In the genomic region with DNA sequence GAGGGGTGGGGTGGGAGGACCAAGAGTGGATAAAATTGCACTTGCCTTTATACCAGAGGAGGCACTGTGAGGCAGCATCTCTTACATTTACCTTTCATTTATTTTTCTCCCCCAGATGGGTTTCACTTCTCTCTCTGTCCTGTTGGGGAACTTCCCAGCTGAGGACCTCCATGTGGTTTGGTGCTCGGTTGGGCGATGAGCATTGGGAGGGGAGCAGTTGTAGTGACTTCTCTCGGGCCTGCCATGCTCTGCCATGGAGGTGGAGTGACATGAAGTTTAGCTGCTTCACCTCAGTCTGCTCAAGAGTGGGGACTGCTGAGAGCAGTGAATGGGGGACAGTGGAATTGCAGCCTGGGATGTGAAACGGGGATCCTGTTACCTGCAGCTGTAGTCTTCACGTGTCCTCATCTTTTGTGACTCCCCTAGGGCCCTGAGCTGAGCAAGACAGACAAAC, we compare ENCODE assay signal across 8 cellular contexts. TPM values are rescaled to one million over a fixed set of nuclear protein-coding genes. Genes with fewer than 3 reads are reported as not detected.
DNase-seq lines count a peak whose midpoint lies in the region; ATAC-seq, FAIRE-seq and TF ChIP-seq lines count a peak whose summit lies in the region.

No MANE protein-coding gene starts in this region.

- H3K9me3 Mint-ChIP-seq in CD4-positive, CD25-positive, alpha-beta regulatory T cell, result no peaks in the 10 kb centered on the region
- no peaks in the 10 kb centered on the region for H3K9me3 Mint-ChIP-seq in CD8-positive, alpha-beta memory T cell

- peak overlapping the region in 2 of 3 donors; percentile 2 to 42 for H3K27ac Mint-ChIP-seq in CD4-positive, CD25-positive, alpha-beta regulatory T cell
- H3K27ac Mint-ChIP-seq in CD8-positive, alpha-beta memory T cell, result no peak overlapping the region

- BruUV-seq in GM12878 (replicated peaks; lab: Mats Ljungman, UMichigan), result no TSS peak

- CTCF ChIA-PET in GM12878 (lab: Yijun Ruan, JAX), result interaction anchor here (0.7 to 5.3 kb wide), 27 partner anchors 9 to 132 kb away, joined by 3 to 116 read pairs (median 6); partner anchors contain the start of gene CEACAM1
- CTCF ChIA-PET in CD8-positive, alpha-beta memory T cell (lab: Charles Lee), result no interaction called here

- 1% methylated on average over 5 of the region's 5 CpGs for WGBS in GM12878 (ENCODE audit: insufficient coverage, insufficient replicate concordance, low lambda C conversion rate, missing lambda C conversion rate)
- WGBS in small intestine, 3 donors, result 72 to 76% (median 75%) methylated on average over 5 of the region's 5 CpGs

- H3K4me1 ChIP-seq in CD4-positive, CD25-positive, alpha-beta regulatory T cell (ENCODE audit: control insufficient read depth, insufficient read depth, low read length, poor library complexity, severe bottlenecking), result no peaks in the 10 kb centered on the region
- H3K4me1 ChIP-seq in GM12878 (ENCODE audit: control insufficient read depth, insufficient read depth, low read length) (peaks cover 32% of the 10 kb centered on the region), small intestine (ENCODE audit: control insufficient read depth in 2 of 2, insufficient read depth in 1 of 2, low read depth in 1 of 2, low read length in 1 of 2) (peaks cover 3% of the 10 kb centered on the region in 2 donors)
- no peaks in the 10 kb centered on the region for H3K4me1 ChIP-seq in CD8-positive, alpha-beta memory T cell (ENCODE audit: insufficient read depth, low read length)

- in situ Hi-C loops in GM12878 (cut with MboI), result no loop called here

- peaks cover 0 to 17% (median 6%) of the 10 kb centered on the region in 4 donors for H3K4me1 Mint-ChIP-seq in CD4-positive, CD25-positive, alpha-beta regulatory T cell
- peaks cover 0 to 3% (median 0%) of the 10 kb centered on the region in 3 donors for H3K4me1 Mint-ChIP-seq in CD8-positive, alpha-beta memory T cell

- TF ChIP-seq POLR2A in GM12878 (IDR thresholded peaks at IDR 0.05; ENCODE audit: low read depth, low read length), result peak; percentile 70

- DNase-seq in CD4-positive, CD25-positive, alpha-beta regulatory T cell, result no peak
- DNase-seq in GM19239 (ENCODE audit: insufficient read length, low spot score) (peak; percentile 59), GM12878 (ENCODE audit: low read depth, low spot score) (peak; percentile 66), middle frontal gyrus (ENCODE audit: extremely low spot score, low spot score) (no peak), small intestine (no peak)
- DNase-seq in CD8-positive, alpha-beta memory T cell, result no peak

- no peaks in the 10 kb centered on the region for H3K9me3 ChIP-seq in CD4-positive, CD25-positive, alpha-beta regulatory T cell (ENCODE audit: control insufficient read depth in 2 of 2, low read length in 2 of 2)
- no peaks in the 10 kb centered on the region for H3K9me3 ChIP-seq in GM12878 (replicated peaks; ENCODE audit: control insufficient read depth, insufficient read depth, low read length)
- H3K9me3 ChIP-seq in CD8-positive, alpha-beta memory T cell (ENCODE audit: low read length), result no peaks in the 10 kb centered on the region
- no peaks in the 10 kb centered on the region for H3K9me3 ChIP-seq in small intestine (ENCODE audit: control insufficient read depth, low read depth)

- no peak overlapping the region for H3K4me3 ChIP-seq in CD4-positive, CD25-positive, alpha-beta regulatory T cell (ENCODE audit: low read depth, low read length)
- no peak overlapping the region for H3K4me3 ChIP-seq in GM12878
- no peak overlapping the region for H3K4me3 ChIP-seq in CD8-positive, alpha-beta memory T cell (ENCODE audit: low read length)
- no peak overlapping the region for H3K4me3 ChIP-seq in small intestine (ENCODE audit: low read depth in 1 of 2, low read length in 2 of 2)

- peak in 1 of 2 experiments; percentile 84; a peak in 2 of 4 replicates for TF ChIP-seq EP300 in GM12878 (IDR thresholded peaks at IDR 0.05; ENCODE audit: borderline replicate concordance in 1 of 2, control insufficient read depth in 1 of 2, low read depth in 2 of 2, low read length in 2 of 2)

- no peaks in the 10 kb centered on the region for H4K20me1 ChIP-seq in GM12878 (ENCODE audit: control insufficient read depth, insufficient read depth)

- intact Hi-C loops in GM12878 (cut with micrococcal nuclease; ENCODE audit: unreplicated experiment), result loop anchor here (1.0 to 5.0 kb wide), 2 partner anchors 46 to 63 kb away; no protein-coding TSS in a partner anchor

- H3K4me3 Mint-ChIP-seq in CD4-positive, CD25-positive, alpha-beta regulatory T cell, result no peak overlapping the region
- no peak overlapping the region for H3K4me3 Mint-ChIP-seq in CD8-positive, alpha-beta memory T cell

- TF ChIP-seq RAD21 in GM12878 (IDR thresholded peaks at IDR 0.05; ENCODE audit: insufficient read depth, low read depth, low read length), result peak; percentile 68

- no peak overlapping the region for H3K27ac ChIP-seq in CD4-positive, CD25-positive, alpha-beta regulatory T cell (ENCODE audit: insufficient read depth, low read length, poor library complexity, severe bottlenecking)
- peak overlapping the region; percentile 78 for H3K27ac ChIP-seq in GM12878 (ENCODE audit: control insufficient read depth, insufficient read depth)
- no peak overlapping the region for H3K27ac ChIP-seq in CD8-positive, alpha-beta memory T cell (ENCODE audit: low read depth, low read length)
- H3K27ac ChIP-seq in small intestine (ENCODE audit: low read depth in 1 of 2, low read length in 1 of 2), result peak overlapping the region in 1 of 2 donors; percentile 39

- SMC1A ChIA-PET in GM12878 (lab: Charles Lee; ENCODE audit: uncharacterized antibody, unreplicated experiment), result interaction anchor here (0.8 to 8.0 kb wide), 22 partner anchors 10 to 97 kb away, joined by 3 to 127 read pairs (median 6); partner anchors contain the start of gene CEACAM1

- POLR2A ChIA-PET in GM12878 (lab: Charles Lee), result interaction anchor here (0.5 to 2.4 kb wide), 15 partner anchors 12 to 590 kb away, joined by 3 to 32 read pairs (median 5); partner anchors contain the start of gene CEACAM1
- POLR2A ChIA-PET in CD8-positive, alpha-beta memory T cell (lab: Charles Lee), result no interaction called here

- RAD21 ChIA-PET in GM12878 (lab: Charles Lee; ENCODE audit: unreplicated experiment), result interaction anchor here (0.7 to 3.6 kb wide), 16 partner anchors 11 to 111 kb away, joined by 3 to 135 read pairs (median 8); partner anchors contain the start of gene CEACAM1

- peak; percentile 29 to 58 (median 53); a peak in 5 of 6 replicates for TF ChIP-seq CTCF in GM12878 (IDR thresholded peaks at IDR 0.05 in 2 of 3, conservative IDR thresholded peaks at IDR 0.05 in 1 of 3; ENCODE audit: control insufficient read depth in 2 of 3, extremely low read depth in 1 of 3, insufficient read depth in 1 of 3, low read depth in 3 of 3, low read length in 3 of 3)

- H3K9ac ChIP-seq in GM12878 (ENCODE audit: control insufficient read depth, insufficient read depth, low read length), result peak overlapping the region; percentile 30

- H3K36me3 Mint-ChIP-seq in CD4-positive, CD25-positive, alpha-beta regulatory T cell, result no peaks in the 10 kb centered on the region
- H3K36me3 Mint-ChIP-seq in CD8-positive, alpha-beta memory T cell, result no peaks in the 10 kb centered on the region

- no peaks in the 10 kb centered on the region for H3K36me3 ChIP-seq in CD4-positive, CD25-positive, alpha-beta regulatory T cell (ENCODE audit: control insufficient read depth, insufficient read depth, low read length)
- H3K36me3 ChIP-seq in GM12878 (ENCODE audit: control insufficient read depth in 2 of 2, insufficient read depth in 2 of 2, low read length in 1 of 2) (no peaks in the 10 kb centered on the region), small intestine (ENCODE audit: control insufficient read depth in 2 of 2, insufficient read depth in 2 of 2, low read length in 2 of 2) (no peaks in the 10 kb centered on the region)
- no peaks in the 10 kb centered on the region for H3K36me3 ChIP-seq in CD8-positive, alpha-beta memory T cell (ENCODE audit: insufficient read depth, low read length)

- H3K79me2 ChIP-seq in GM12878 (ENCODE audit: control insufficient read depth, insufficient read depth, low read length), result no peaks in the 10 kb centered on the region

- ATAC-seq in CD4-positive, CD25-positive, alpha-beta regulatory T cell (ENCODE audit: low read depth in 2 of 2), result peak; percentile 34 to 54
- ATAC-seq in HG03066 (IDR thresholded peaks at IDR 0.05; ENCODE audit: low read depth, unreplicated experiment) (peak; percentile 66), GM12878 (peak; percentile 95), HG02571 (IDR thresholded peaks at IDR 0.05; ENCODE audit: unreplicated experiment) (no peak)

- no peaks in the 10 kb centered on the region for H3K27me3 Mint-ChIP-seq in CD4-positive, CD25-positive, alpha-beta regulatory T cell
- peaks cover 2 to 6% of the 10 kb centered on the region in 2 donors for H3K27me3 Mint-ChIP-seq in CD8-positive, alpha-beta memory T cell

- peak overlapping the region; percentile 56 for H3K4me2 ChIP-seq in GM12878 (ENCODE audit: control insufficient read depth, insufficient read depth)

- FAIRE-seq in GM19239 (lab: Jason Lieb, UNC) (peak; percentile 96), GM12878 (lab: Jason Lieb, UNC) (peak; percentile 95), small intestine (lab: Jason Lieb, UNC) (no peak)

- peak overlapping the region; percentile 72 for H2AFZ ChIP-seq in GM12878 (ENCODE audit: control insufficient read depth, low read depth, low read length)

- H3K27me3 ChIP-seq in CD4-positive, CD25-positive, alpha-beta regulatory T cell (ENCODE audit: control insufficient read depth, insufficient read depth, low read length), result no peaks in the 10 kb centered on the region
- H3K27me3 ChIP-seq in GM12878 (replicated peaks in 1 of 2; ENCODE audit: control insufficient read depth in 2 of 2, insufficient read depth in 2 of 2, low read length in 1 of 2), result no peaks in the 10 kb centered on the region
- H3K27me3 ChIP-seq in CD8-positive, alpha-beta memory T cell (ENCODE audit: insufficient read depth, low read length, poor library complexity, severe bottlenecking), result no peaks in the 10 kb centered on the region
- no peaks in the 10 kb centered on the region for H3K27me3 ChIP-seq in small intestine (ENCODE audit: control insufficient read depth in 2 of 2, insufficient read depth in 2 of 2, low read length in 2 of 2)

RNA-seq across cellular contexts. Expression of gene CXCL17, which starts 23.1 kb away (rescaled TPM):
- not detected for total RNA-seq in CD4-positive, CD25-positive, alpha-beta regulatory T cell
- under 1 TPM in 1 of 4 donors, not detected in 3; 0.28 TPM for polyA plus RNA-seq in CD4-positive, CD25-positive, alpha-beta regulatory T cell
- total RNA-seq in GM12878 (2013; cell fraction: nucleolus; rRNA removed), result not detected in 2 replicates
- total RNA-seq in GM12878 (2014; rRNA removed) (not detected in 2 replicates), GM12878 (2014; rRNA removed; fragmentation: Illumina TruSeq; extraction: Trizol) (0.14 TPM in 1 of 2 replicates, not detected in the other), GM12878 (2021) (not detected in 2 replicates)
- not detected for polyA plus RNA-seq in GM12878 (2011; ENCODE audit: low read depth)
- polyA plus RNA-seq in GM12878 (2011; rRNA removed) (0.10 and 0.15 TPM in 2 replicates), GM12878 (2014; fragmentation: Illumina TruSeq; extraction: Trizol) (not detected in 2 replicates), GM12878 (2014; fragmentation: Nextera tagmentation; extraction: Ambion mirVana) (under 1 TPM; 0.13 to 0.24 TPM), GM12878 (2014; rRNA removed) (not detected in 2 replicates), GM12878 (2016; fragmentation: Nextera tagmentation; extraction: Ambion mirVana) (not detected), small intestine (1 to 10 TPM in 2 of 3 donors, under 1 TPM in 1; 0.70 to 1.6 (median 1.1) TPM)
- 0.10 and 0.12 TPM in 2 replicates for polyA plus RNA-seq in GM12878 (2011; cell fraction: cytosol; rRNA removed)
- polyA plus RNA-seq in GM12878 (2011; cell fraction: nucleus; rRNA removed), result not detected in 2 replicates
- not detected in 2 replicates for polyA plus RNA-seq in GM12878 (2012)
- polyA minus RNA-seq in GM12878 (2011; rRNA and poly(A)+ RNA removed), result not detected in 2 replicates
- polyA minus RNA-seq in GM12878 (2011; cell fraction: cytosol; rRNA and poly(A)+ RNA removed), result not detected in 2 replicates
- polyA minus RNA-seq in GM12878 (2011; cell fraction: nucleus; rRNA and poly(A)+ RNA removed), result not detected in 2 replicates
- not detected for total RNA-seq in CD8-positive, alpha-beta memory T cell
- not detected for polyA plus RNA-seq in CD8-positive, alpha-beta memory T cell

RNA-seq across cellular contexts. Expression of gene LIPE, which starts 38.7 kb away (rescaled TPM):
- 13.2 TPM for total RNA-seq in CD4-positive, CD25-positive, alpha-beta regulatory T cell
- 1 to 10 TPM; 3.0 to 7.1 (median 5.4) TPM for polyA plus RNA-seq in CD4-positive, CD25-positive, alpha-beta regulatory T cell
- total RNA-seq in GM12878 (2013; cell fraction: nucleolus; rRNA removed), result 6.8 and 9.3 TPM in 2 replicates
- total RNA-seq in GM12878 (2014; rRNA removed) (11.1 and 19.9 TPM in 2 replicates), GM12878 (2014; rRNA removed; fragmentation: Illumina TruSeq; extraction: Trizol) (5.3 and 8.1 TPM in 2 replicates), GM12878 (2021) (31.9 and 33.3 TPM in 2 replicates)
- polyA plus RNA-seq in GM12878 (2011; ENCODE audit: low read depth), result 2.8 TPM
- polyA plus RNA-seq in GM12878 (2011; rRNA removed) (3.2 and 8.9 TPM in 2 replicates), GM12878 (2014; fragmentation: Illumina TruSeq; extraction: Trizol) (1.5 and 10.0 TPM in 2 replicates), GM12878 (2014; fragmentation: Nextera tagmentation; extraction: Ambion mirVana) (under 1 TPM; 0.02 to 0.24 TPM), GM12878 (2014; rRNA removed) (18.0 and 22.3 TPM in 2 replicates), GM12878 (2016; fragmentation: Nextera tagmentation; extraction: Ambion mirVana) (10 to 100 TPM in 1 of 2 experiments, 1 to 10 TPM in 1; 8.4 to 11.5 TPM), small intestine (10 to 100 TPM; 10.1 to 40.2 (median 17.3) TPM)
- polyA plus RNA-seq in GM12878 (2011; cell fraction: cytosol; rRNA removed), result 8.9 and 12.9 TPM in 2 replicates
- polyA plus RNA-seq in GM12878 (2011; cell fraction: nucleus; rRNA removed), result 16.4 and 21.1 TPM in 2 replicates
- 9.3 and 10.4 TPM in 2 replicates for polyA plus RNA-seq in GM12878 (2012)
- 8.3 and 20.1 TPM in 2 replicates for polyA minus RNA-seq in GM12878 (2011; rRNA and poly(A)+ RNA removed)
- polyA minus RNA-seq in GM12878 (2011; cell fraction: cytosol; rRNA and poly(A)+ RNA removed), result 9.6 and 14.6 TPM in 2 replicates
- polyA minus RNA-seq in GM12878 (2011; cell fraction: nucleus; rRNA and poly(A)+ RNA removed), result 3.9 and 9.2 TPM in 2 replicates
- total RNA-seq in CD8-positive, alpha-beta memory T cell, result 10 to 100 TPM; 22.2 to 22.7 TPM
- polyA plus RNA-seq in CD8-positive, alpha-beta memory T cell, result 5.0 TPM

Comparison
In these comparisons a context has a peak if more than half of its experiments do, and no peak if none do; other contexts are left out.
1. DNase-seq: peak in GM19239 (single experiment) and GM12878 (single experiment); none in CD4-positive, CD25-positive, alpha-beta regulatory T cell (0 of 3), CD8-positive, alpha-beta memory T cell (0 of 5), middle frontal gyrus (single experiment) and small intestine (single experiment).
2. H3K27ac Mint-ChIP-seq: peak in CD4-positive, CD25-positive, alpha-beta regulatory T cell (2 of 3); none in CD8-positive, alpha-beta memory T cell (0 of 8).